In genomic region chr13:20942938-20943518, GRCh38 we compare ENCODE assay signal across 10 cellular contexts. TPM values are rescaled to one million over a fixed set of nuclear protein-coding genes. Genes with fewer than 3 reads are reported as not detected.
DNase-seq lines count a peak whose midpoint lies in the region; ATAC-seq, FAIRE-seq and TF ChIP-seq lines count a peak whose summit lies in the region.
"Had no signal": no experiment of that assay in that cellular context is flagged by ENCODE, and none has a peak within 500 bp of the region (broad histone marks: within the 10 kb centered on the region; RNA-seq: fewer than 3 reads in every experiment).

No MANE protein-coding gene starts in this region.

- H3K27me3 ChIP-seq in breast epithelium = peaks cover 0 to 7% of the 10 kb centered on the region in 2 donors
- no peaks in the 10 kb centered on the region for H3K27me3 ChIP-seq in neuron (ENCODE audit: insufficient read depth, low read length)
- no peaks in the 10 kb centered on the region for H3K27me3 ChIP-seq in upper lobe of right lung

- DNase-seq in MCF 10A (ENCODE audit: unreplicated experiment) (no peak), breast epithelium (ENCODE audit: low spot score in 2 of 2) (no peak), upper lobe of right lung (no peak), NCI-H2081 treated with DMSO at 0.1 percent for 48 hours (lab: John Stamatoyannopoulos, UW) (no peak), NCI-H1092 treated with DMSO at 0.1 percent for 48 hours (lab: John Stamatoyannopoulos, UW) (no peak)

- no TSS peak for BruUV-seq in MCF 10A (replicated peaks; lab: Mats Ljungman, UMichigan)

- H3K9me3 ChIP-seq in breast epithelium (no peaks in the 10 kb centered on the region), neuron (ENCODE audit: low read length) (no peaks in the 10 kb centered on the region), upper lobe of right lung (no peaks in the 10 kb centered on the region)
- H3K9me3 ChIP-seq: pancreas had no signal

- peak overlapping the region; percentile 74 for H3K27ac Mint-ChIP-seq in MCF 10A (ENCODE audit: low read depth, unreplicated experiment)
- H3K27ac Mint-ChIP-seq: T-helper 1 cell treated with Interleukin-12 subunit alpha and Interleukin-12 subunit beta and Interleukin-4 antibody, amounts not matched to agents 30 μg/mL and 1 μg/mL, for 36 hours had no signal

- H3K4me1 ChIP-seq in breast epithelium (no peaks in the 10 kb centered on the region), neuron (ENCODE audit: insufficient read depth, low read length) (no peaks in the 10 kb centered on the region), upper lobe of right lung (peaks cover 4% of the 10 kb centered on the region)

- peak overlapping the region; percentile 0 for H2AFZ ChIP-seq in neuron (ENCODE audit: low read depth, low read length)

- no peaks in the 10 kb centered on the region for H3K9me3 Mint-ChIP-seq in MCF 10A (ENCODE audit: unreplicated experiment)
- H3K9me3 Mint-ChIP-seq: T-helper 1 cell treated with Interleukin-12 subunit alpha and Interleukin-12 subunit beta and Interleukin-4 antibody, amounts not matched to agents 30 μg/mL and 1 μg/mL, for 36 hours had no signal

- no peaks in the 10 kb centered on the region for H3K36me3 ChIP-seq in breast epithelium
- H3K36me3 ChIP-seq in neuron (ENCODE audit: insufficient read depth, low read length) = no peaks in the 10 kb centered on the region
- no peaks in the 10 kb centered on the region for H3K36me3 ChIP-seq in upper lobe of right lung
- H3K36me3 ChIP-seq: pancreas had no signal

- CTCF ChIA-PET in MCF 10A (lab: Yijun Ruan, JAX) = interaction anchor here (0.6 to 3.4 kb wide), 22 partner anchors 7 to 547 kb away, joined by 3 to 27 read pairs (median 4); partner anchors contain the start of genes LATS2, MRPL57 and SKA3

- peaks cover 12% of the 10 kb centered on the region for H3K4me1 Mint-ChIP-seq in MCF 10A (ENCODE audit: insufficient read depth, unreplicated experiment)

- H3K4me3 ChIP-seq in breast epithelium (no peak overlapping the region), neuron (ENCODE audit: low read length) (no peak overlapping the region), upper lobe of right lung (no peak overlapping the region)
- H3K4me3 ChIP-seq: pancreas had no signal

- intact Hi-C loops in MCF 10A (cut with micrococcal nuclease) (loop anchor here (1.0 to 5.0 kb wide), 6 partner anchors 118 to 1854 kb away; partner anchors contain the start of gene LATS2), breast epithelium (cut with DNase I; ENCODE audit: low total_unique reads) (no loop called here), upper lobe of right lung (cut with DNase I) (loop anchor here (10.0 kb wide), 1 partner anchor 162 kb away; no protein-coding TSS in a partner anchor)

- no peak for ATAC-seq in upper lobe of right lung
- ATAC-seq in HG02973 (IDR thresholded peaks at IDR 0.05; ENCODE audit: unreplicated experiment) = no peak

- peaks cover under 1% of the 10 kb centered on the region for H3K27me3 Mint-ChIP-seq in MCF 10A (ENCODE audit: insufficient read depth, unreplicated experiment)

- H3K4me3 Mint-ChIP-seq in MCF 10A (ENCODE audit: unreplicated experiment) = no peak overlapping the region
- H3K4me3 Mint-ChIP-seq: T-helper 1 cell treated with Interleukin-12 subunit alpha and Interleukin-12 subunit beta and Interleukin-4 antibody, amounts not matched to agents 30 μg/mL and 1 μg/mL, for 36 hours had no signal

- TF ChIP-seq CTCF in MCF 10A (IDR thresholded peaks at IDR 0.05; ENCODE audit: unreplicated experiment) (no peak), breast epithelium (IDR thresholded peaks at IDR 0.05) (no peak), upper lobe of right lung (IDR thresholded peaks at IDR 0.05) (no peak)

- peak overlapping the region in 1 of 2 donors; percentile 66 for H3K27ac ChIP-seq in breast epithelium
- peak overlapping the region; percentile 11 for H3K27ac ChIP-seq in upper lobe of right lung

- no peaks in the 10 kb centered on the region for H3K36me3 Mint-ChIP-seq in MCF 10A (ENCODE audit: insufficient read depth, unreplicated experiment)

- POLR2A ChIA-PET in MCF 10A (lab: Yijun Ruan, JAX) = interaction anchor here (0.9 to 1.5 kb wide), 9 partner anchors 51 to 535 kb away, joined by 3 to 6 read pairs (median 4); partner anchors contain the start of genes LATS2 and MRPL57

- FAIRE-seq in endometrium (lab: Jason Lieb, UNC) = peak; percentile 48

- TF ChIP-seq POLR2A in breast epithelium (IDR thresholded peaks at IDR 0.05) = no peak

RNA-seq across cellular contexts. Expression of gene XPO4, which starts 40.5 kb away (rescaled TPM):
- total RNA-seq in MCF 10A (2022) (22.5 and 25.8 TPM in 2 replicates), breast epithelium (10 to 100 TPM; 17.1 to 24.6 (median 17.7) TPM), upper lobe of right lung (20.5 TPM)
